Comparison of ENCODE assay signal across 1 cellular context in genomic region chr12:49225551-49226166, GRCh38.
TF ChIP-seq lines count a peak whose summit lies in the region.

No MANE protein-coding gene starts in this region.

TF ChIP-seq in endothelial cell of umbilical vein, 7 proteins besides CTCF, POLR2A, EP300 and RAD21 (continued from another document):
- TF ChIP-seq MYC (IDR thresholded peaks at IDR 0.05; ENCODE audit: low read depth, low read length) (no peak), JUN (IDR thresholded peaks at IDR 0.05; ENCODE audit: borderline replicate concordance, insufficient read depth, insufficient read length, low read depth) (no peak), GATA2 (IDR thresholded peaks at IDR 0.05; ENCODE audit: insufficient read depth, insufficient read length, low read depth, low read length) (no peak), EZH2 (IDR thresholded peaks at IDR 0.05; ENCODE audit: borderline replicate concordance, low read depth, low read length, severe bottlenecking) (no peak)
